Comparison of ENCODE assay signal across 9 cellular contexts in the genomic region with DNA sequence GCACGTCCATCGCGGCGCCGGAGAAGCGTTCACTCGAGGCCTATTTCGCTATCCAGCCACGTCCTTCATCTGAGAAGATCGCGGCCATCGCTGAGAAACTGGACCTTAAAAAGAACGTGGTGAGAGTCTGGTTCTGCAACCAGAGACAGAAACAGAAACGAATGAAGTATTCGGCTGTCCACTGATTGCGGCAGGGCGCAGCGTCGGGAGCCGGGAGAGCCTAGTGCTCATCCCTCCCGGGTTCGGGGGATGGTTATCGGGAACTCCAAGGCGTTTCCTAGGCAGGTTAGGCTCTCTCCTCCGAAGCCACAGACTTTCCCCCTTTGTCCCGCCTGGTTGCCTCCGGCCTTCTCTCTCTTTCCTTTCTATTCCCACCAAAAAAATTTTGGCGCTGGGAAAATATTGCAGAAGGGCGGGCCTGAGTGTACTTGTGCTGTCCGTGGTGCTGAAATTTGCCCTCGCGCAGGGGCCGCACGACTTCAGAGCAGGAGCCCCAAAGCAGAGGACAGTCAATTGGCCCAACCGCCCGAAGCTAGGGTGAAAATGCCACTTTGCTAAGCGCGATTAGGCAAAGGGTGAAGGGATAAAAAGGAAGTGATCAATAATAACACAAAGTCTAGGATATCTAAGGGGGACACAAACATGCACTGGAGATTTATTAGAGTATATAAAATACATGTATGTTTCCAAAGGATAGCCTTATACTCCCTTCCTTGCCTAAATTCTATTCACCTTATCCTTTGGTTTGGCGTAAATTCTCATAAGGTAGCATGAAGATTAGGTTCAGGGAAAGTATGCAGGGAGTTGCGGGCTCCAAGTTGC.
DNase-seq lines count a peak whose midpoint lies in the region; ATAC-seq lines count a peak whose summit lies in the region.
"Had no signal": no experiment of that assay in that cellular context is flagged by ENCODE, and none has a peak within 500 bp of the region (broad histone marks: within the 10 kb centered on the region; RNA-seq: fewer than 3 reads in every experiment).

No MANE protein-coding gene starts in this region.

- no peaks in the 10 kb centered on the region for H3K9me3 Mint-ChIP-seq in activated naive CD4-positive, alpha-beta T cell treated with anti-CD3 and anti-CD28 coated beads, Interleukin-2, amount 10 ng/mL, durations not matched to agents 7 days and 5 days

- DNase-seq in activated naive CD4-positive, alpha-beta T cell treated with anti-CD3 and anti-CD28 coated beads, Interleukin-2, amount 10 ng/mL, durations not matched to agents 7 days and 5 days, result peak; percentile 73
- no peak for DNase-seq in activated naive CD4-positive, alpha-beta T cell treated with Interleukin-2 at 50 U/mL for 16 hours
- peak; percentile 48 for DNase-seq in UCSD-AML1 (lab: John Stamatoyannopoulos, UW; ENCODE audit: unreplicated experiment)
- DNase-seq in glomerular visceral epithelial cell (ENCODE audit: extremely low spot score), result peak; percentile 60
- peak; percentile 32 for DNase-seq in skeletal muscle cell (ENCODE audit: low read depth)
- DNase-seq in NCI-H1930 (lab: John Stamatoyannopoulos, UW), result no peak
- DNase-seq in COLO668 (lab: John Stamatoyannopoulos, UW; ENCODE audit: unreplicated experiment), result no peak

- H3K27ac Mint-ChIP-seq in activated naive CD4-positive, alpha-beta T cell treated with anti-CD3 and anti-CD28 coated beads, Interleukin-2, amount 10 ng/mL, durations not matched to agents 7 days and 5 days, result peak overlapping the region; percentile 6

- H3K4me1 Mint-ChIP-seq in activated naive CD4-positive, alpha-beta T cell treated with anti-CD3 and anti-CD28 coated beads, Interleukin-2, amount 10 ng/mL, durations not matched to agents 7 days and 5 days, result peaks cover 8% of the 10 kb centered on the region

- H3K4me3 ChIP-seq in skeletal muscle cell (ENCODE audit: low read depth, low read length), result peak overlapping the region; percentile 21
- H3K4me3 ChIP-seq: skin epidermis had no signal

- H3K27me3 Mint-ChIP-seq in activated naive CD4-positive, alpha-beta T cell treated with anti-CD3 and anti-CD28 coated beads, Interleukin-2, amount 10 ng/mL, durations not matched to agents 7 days and 5 days, result peaks cover 99% of the 10 kb centered on the region

- CTCF ChIA-PET in activated naive CD4-positive, alpha-beta T cell treated with anti-CD3 and anti-CD28 coated beads, Interleukin-2, amount 10 ng/mL, durations not matched to agents 7 days and 5 days (lab: Charles Lee), result no interaction called here

- H3K36me3 Mint-ChIP-seq in activated naive CD4-positive, alpha-beta T cell treated with anti-CD3 and anti-CD28 coated beads, Interleukin-2, amount 10 ng/mL, durations not matched to agents 7 days and 5 days, result no peaks in the 10 kb centered on the region

- H3K4me3 Mint-ChIP-seq in activated naive CD4-positive, alpha-beta T cell treated with anti-CD3 and anti-CD28 coated beads, Interleukin-2, amount 10 ng/mL, durations not matched to agents 7 days and 5 days, result no peak overlapping the region

- no peak for ATAC-seq in GM21723 (IDR thresholded peaks at IDR 0.05; ENCODE audit: unreplicated experiment)

Comparison
In these comparisons a context has a peak if more than half of its experiments do, and no peak if none do; other contexts are left out.
1. DNase-seq: peak in activated naive CD4-positive, alpha-beta T cell treated with anti-CD3 and anti-CD28 coated beads, Interleukin-2, amount 10 ng/mL, durations not matched to agents 7 days and 5 days (single experiment), UCSD-AML1 (single experiment), glomerular visceral epithelial cell (single experiment) and skeletal muscle cell (single experiment); none in activated naive CD4-positive, alpha-beta T cell treated with Interleukin-2 at 50 U/mL for 16 hours (single experiment), NCI-H1930 (0 of 2) and COLO668 (single experiment).